In genomic region chr9:127562271-127562780, GRCh38 we compare ENCODE assay signal across 9 cellular contexts. TPM values are rescaled to one million over a fixed set of nuclear protein-coding genes. Genes with fewer than 3 reads are reported as not detected.
A peak's percentile ranks its signal among the peaks of the same experiment; 100 is the strongest.
DNase-seq lines count a peak whose midpoint lies in the region; ATAC-seq and TF ChIP-seq lines count a peak whose summit lies in the region.
"Had no signal": no experiment of that assay in that cellular context is flagged by ENCODE, and none has a peak within 500 bp of the region (broad histone marks: within the 10 kb centered on the region; RNA-seq: fewer than 3 reads in every experiment).

No MANE protein-coding gene starts in this region.

- H3K23me2 ChIP-seq in H9 (ENCODE audit: insufficient read length, low read depth, low read length, poor library complexity, severe bottlenecking) = peaks cover 5% of the 10 kb centered on the region

- peaks cover 47 to 53% of the 10 kb centered on the region in 2 experiments for H3K4me1 Mint-ChIP-seq in H9
- peaks cover under 1% of the 10 kb centered on the region for H3K4me1 Mint-ChIP-seq in stimulated activated memory B cell treated with anti-CD40 and anti-IgM and Interleukin-4, amounts not matched to agents 10 μg/mL and 1 μg/mL and 100 μg/mL, for 72 hours

- H4K5ac ChIP-seq in H9 (ENCODE audit: insufficient read length, low read depth, low read length) = no peak overlapping the region

- no peak overlapping the region for H4K91ac ChIP-seq in H9 (ENCODE audit: insufficient read length, low read depth, low read length)

- H3K27me3 Mint-ChIP-seq in H9 (ENCODE audit: low read depth) = no peaks in the 10 kb centered on the region; the same call in 1 of the 2 replicates
- H3K27me3 Mint-ChIP-seq in stimulated activated memory B cell treated with anti-CD40 and anti-IgM and Interleukin-4, amounts not matched to agents 10 μg/mL and 1 μg/mL and 100 μg/mL, for 72 hours = peaks cover 9% of the 10 kb centered on the region

- H3K9me3 ChIP-seq in H9 (ENCODE audit: control insufficient read depth, low read depth, low read length) = no peaks in the 10 kb centered on the region
- no peaks in the 10 kb centered on the region for H3K9me3 ChIP-seq in adipocyte (ENCODE audit: control insufficient read depth, low read length)
- H3K9me3 ChIP-seq in right cardiac atrium (ENCODE audit: control insufficient read depth, low read length) = no peaks in the 10 kb centered on the region

- intact Hi-C loops in right cardiac atrium (cut with DNase I) = no loop called here

- no peak overlapping the region for H3K23ac ChIP-seq in H9 (ENCODE audit: insufficient read length, low read depth, low read length)

- H3T11ph ChIP-seq in H9 (ENCODE audit: low read length) = no peak overlapping the region

- H3K36me3 ChIP-seq in adipocyte (ENCODE audit: control insufficient read depth, insufficient read depth, low read length, severe bottlenecking) = peaks cover 31% of the 10 kb centered on the region

- ATAC-seq in right cardiac atrium (no peak), GM18517 (IDR thresholded peaks at IDR 0.05; ENCODE audit: unreplicated experiment) (no peak), GM19023 (IDR thresholded peaks at IDR 0.05; ENCODE audit: unreplicated experiment) (no peak)
- ATAC-seq in stimulated activated memory B cell treated with anti-CD40 and anti-IgM and Interleukin-4, amounts not matched to agents 10 μg/mL and 1 μg/mL and 100 μg/mL, for 72 hours = no peak

- H4K20me1 ChIP-seq in H9 (ENCODE audit: control insufficient read depth, insufficient read depth, insufficient read length) = peaks cover 2% of the 10 kb centered on the region

- H3K4me3 ChIP-seq in adipocyte (ENCODE audit: low read length) = peak overlapping the region; percentile 1
- H3K4me3 ChIP-seq in right cardiac atrium (ENCODE audit: low read length) = no peak overlapping the region

- H3K36me3 Mint-ChIP-seq in H9 (ENCODE audit: insufficient read depth in 1 of 3, low read depth in 3 of 3) = peaks cover 4 to 19% (median 7%) of the 10 kb centered on the region in 3 experiments; a peak in 6 of 7 replicates
- H3K36me3 Mint-ChIP-seq in stimulated activated memory B cell treated with anti-CD40 and anti-IgM and Interleukin-4, amounts not matched to agents 10 μg/mL and 1 μg/mL and 100 μg/mL, for 72 hours = no peaks in the 10 kb centered on the region

- peaks cover 3% of the 10 kb centered on the region; the same call in 1 of the 2 replicates for H3K4me1 ChIP-seq in H9 (ENCODE audit: insufficient read depth, low read length)
- peaks cover 56% of the 10 kb centered on the region for H3K4me1 ChIP-seq in adipocyte (ENCODE audit: control insufficient read depth, insufficient read depth, low read length)
- peaks cover 35% of the 10 kb centered on the region for H3K4me1 ChIP-seq in right cardiac atrium (ENCODE audit: control insufficient read depth, insufficient read depth, low read length)

- H2BK12ac ChIP-seq in H9 (ENCODE audit: insufficient read length, low read depth, low read length) = no peak overlapping the region

- peak overlapping the region in 2 of 3 experiments; percentile 45 to 66; a peak in 3 of 7 replicates for H3K27ac Mint-ChIP-seq in H9
- H3K27ac Mint-ChIP-seq in stimulated activated memory B cell treated with anti-CD40 and anti-IgM and Interleukin-4, amounts not matched to agents 10 μg/mL and 1 μg/mL and 100 μg/mL, for 72 hours = no peak overlapping the region

- no peak overlapping the region for H3K18ac ChIP-seq in H9 (ENCODE audit: insufficient read length, low read depth, low read length)

- no peak overlapping the region for H3K27ac ChIP-seq in H9 (ENCODE audit: insufficient read length, low read depth, low read length)
- H3K27ac ChIP-seq in right cardiac atrium (ENCODE audit: low read length) = peak overlapping the region; percentile 94

- H3K9me3 Mint-ChIP-seq in H9 = no peaks in the 10 kb centered on the region; a peak in 1 of 5 replicates
- H3K9me3 Mint-ChIP-seq in stimulated activated memory B cell treated with anti-CD40 and anti-IgM and Interleukin-4, amounts not matched to agents 10 μg/mL and 1 μg/mL and 100 μg/mL, for 72 hours = no peaks in the 10 kb centered on the region

- peaks cover 6% of the 10 kb centered on the region; the same call in 1 of the 2 replicates for H3K79me2 ChIP-seq in H9 (ENCODE audit: insufficient read depth, low read length)

- peaks cover 6% of the 10 kb centered on the region for H3K79me1 ChIP-seq in H9 (ENCODE audit: insufficient read depth, low read depth, low read length, poor library complexity, severe bottlenecking)

- H3K27me3 ChIP-seq in H9 (ENCODE audit: insufficient read depth, low read length) (no peaks in the 10 kb centered on the region), adipocyte (replicated peaks; ENCODE audit: control insufficient read depth, insufficient read depth, low read length) (no peaks in the 10 kb centered on the region), right cardiac atrium (ENCODE audit: control insufficient read depth, insufficient read depth) (no peaks in the 10 kb centered on the region)

- TF ChIP-seq CTCF in H9 (conservative IDR thresholded peaks at IDR 0.05) = no peak

- H4K8ac ChIP-seq in H9 (replicated peaks; ENCODE audit: insufficient read length, low read depth, low read length) = no peak overlapping the region

- H3K4me3 Mint-ChIP-seq in H9 = no peak overlapping the region
- H3K4me3 Mint-ChIP-seq in stimulated activated memory B cell treated with anti-CD40 and anti-IgM and Interleukin-4, amounts not matched to agents 10 μg/mL and 1 μg/mL and 100 μg/mL, for 72 hours = peak overlapping the region; percentile 22

- H2BK15ac ChIP-seq in H9 (ENCODE audit: low read depth, low read length) = no peak overlapping the region

- DNase-seq in H9 (no peak), adipocyte (ENCODE audit: low read depth) (no peak), right cardiac atrium (peak; percentile 8 to 41 (median 25)), superior temporal gyrus (ENCODE audit: extremely low spot score) (no peak)
- no peak for DNase-seq in stimulated activated CD4-positive, alpha-beta T cell treated with anti-CD3 and anti-CD28 coated beads, Interleukin-4, amount 100 ng/mL, for 1 hour
- DNase-seq: occipital lobe had no signal

- WGBS in H9 (ENCODE audit: extremely low coverage, insufficient read length, low lambda C conversion rate) = no CpG with 5 or more reads among the region's 13 CpGs
- WGBS in right cardiac atrium = 60% methylated on average over 13 of the region's 13 CpGs

- H3K9ac ChIP-seq in H9 (ENCODE audit: extremely low read depth, insufficient read length, low read length) (no peak overlapping the region), adipocyte (ENCODE audit: low read length) (peak overlapping the region; percentile 80)

- no peak overlapping the region for H2BK20ac ChIP-seq in H9 (ENCODE audit: low read depth, low read length, poor library complexity, severe bottlenecking)

- H3K4ac ChIP-seq in H9 (ENCODE audit: low read depth, low read length) = no peak overlapping the region

- H3K56ac ChIP-seq in H9 (ENCODE audit: insufficient read length, low read depth, low read length) = no peak overlapping the region

- no peak overlapping the region for H2BK120ac ChIP-seq in H9 (ENCODE audit: low read depth, low read length, poor library complexity, severe bottlenecking)

- H3K4me2 ChIP-seq in H9 (ENCODE audit: insufficient read depth, insufficient read length, low read length) = no peak overlapping the region

- H2AK5ac ChIP-seq in H9 (ENCODE audit: insufficient read length, low read length) = no peak overlapping the region

- no peak overlapping the region for H3K14ac ChIP-seq in H9 (ENCODE audit: insufficient read depth, low read length)

- H2BK5ac ChIP-seq in H9 (ENCODE audit: insufficient read length, low read length) = no peak overlapping the region

- H2AFZ ChIP-seq in H9 (ENCODE audit: low read length) = no peak overlapping the region

RNA-seq across cellular contexts. Expression of gene STXBP1, which starts 49.8 kb away (rescaled TPM):
- total RNA-seq in H9 (2021) (22.1 and 22.3 TPM in 2 replicates), right cardiac atrium (10 to 100 TPM; 30.0 to 43.3 (median 41.2) TPM)
- polyA plus RNA-seq in right cardiac atrium = 19.4 TPM

Comparison
In these comparisons a context has a peak if more than half of its experiments do, and no peak if none do; other contexts are left out.
1. DNase-seq: peak in right cardiac atrium (3 of 3); none in H9 (single experiment), adipocyte (single experiment), stimulated activated CD4-positive, alpha-beta T cell treated with anti-CD3 and anti-CD28 coated beads, Interleukin-4, amount 100 ng/mL, for 1 hour (single experiment) and superior temporal gyrus (single experiment).